Comparison of ENCODE assay signal across 8 cellular contexts in genomic region chr17:75250009-75250471, GRCh38. TPM values are rescaled to one million over a fixed set of nuclear protein-coding genes. Genes with fewer than 3 reads are reported as not detected.
DNase-seq lines count a peak whose midpoint lies in the region; ATAC-seq and TF ChIP-seq lines count a peak whose summit lies in the region.

No MANE protein-coding gene starts in this region.

- no peak overlapping the region for H2BK20ac ChIP-seq in IMR-90 (ENCODE audit: low read depth, low read length)

- H2BK120ac ChIP-seq in IMR-90 (ENCODE audit: low read depth, low read length) = no peak overlapping the region

- H2AK5ac ChIP-seq in IMR-90 (ENCODE audit: low read depth, low read length) = no peak overlapping the region

- H3K23ac ChIP-seq in IMR-90 (ENCODE audit: low read depth, low read length) = no peak overlapping the region

- no peak overlapping the region for H3K56ac ChIP-seq in IMR-90 (ENCODE audit: extremely low read depth, insufficient read depth, low read length)

- no peak overlapping the region for H3K4ac ChIP-seq in IMR-90 (ENCODE audit: low read depth, low read length)

- ATAC-seq in GM21367 (IDR thresholded peaks at IDR 0.05; ENCODE audit: unreplicated experiment) (peak; percentile 54), IMR-90 (ENCODE audit: low read depth) (peak; percentile 46)

- H3K4me1 ChIP-seq in IMR-90 (ENCODE audit: control insufficient read depth, insufficient read depth, low read length) = peaks cover 3% of the 10 kb centered on the region; the same call in 1 of the 2 replicates
- H3K4me1 ChIP-seq in prostate gland (replicated peaks) = no peaks in the 10 kb centered on the region

- POLR2A ChIA-PET in IMR-90 (lab: Charles Lee; ENCODE audit: unreplicated experiment) = no interaction called here

- no peak overlapping the region for H3K18ac ChIP-seq in IMR-90 (ENCODE audit: low read depth, low read length)

- H4K8ac ChIP-seq in IMR-90 (ENCODE audit: low read depth in 2 of 2, low read length in 2 of 2) = no peak overlapping the region

- no TSS peak for BruUV-seq in IMR-90 (replicated peaks; lab: Mats Ljungman, UMichigan)

- dilution Hi-C loops in IMR-90 (cut with HindIII; ENCODE audit: low sequenced_read_pairs, unreplicated experiment) = no loop called here

- H2BK5ac ChIP-seq in IMR-90 (ENCODE audit: low read depth, low read length, poor library complexity, severe bottlenecking) = no peak overlapping the region

- H3K4me3 Mint-ChIP-seq in CD14-positive monocyte = peak overlapping the region; percentile 59 to 75
- no peak overlapping the region for H3K4me3 Mint-ChIP-seq in glutamatergic neuron (ENCODE audit: unreplicated experiment)

- H3K36me3 Mint-ChIP-seq in CD14-positive monocyte (peaks cover 32 to 41% of the 10 kb centered on the region in 2 donors), glutamatergic neuron (ENCODE audit: unreplicated experiment) (no peaks in the 10 kb centered on the region)

- H4K5ac ChIP-seq in IMR-90 (ENCODE audit: low read depth, low read length) = no peak overlapping the region

- no peak overlapping the region for H2BK15ac ChIP-seq in IMR-90 (ENCODE audit: low read depth, low read length)

- 0 out of 2 replicates have a peak, but pooled peaks cover 6% of the 10 kb centered on the region for H3K9me1 ChIP-seq in IMR-90 (ENCODE audit: insufficient read depth, low read length)

- no peak overlapping the region for H2AFZ ChIP-seq in IMR-90 (replicated peaks; ENCODE audit: low read length, poor library complexity)

- no CpG with 5 or more reads among the region's 11 CpGs for WGBS in IMR-90 (ENCODE audit: extremely low coverage in 2 of 2, insufficient read length in 1 of 2), 2 experiments
- 64% methylated on average over 11 of the region's 11 CpGs for WGBS in prostate gland

- no peak overlapping the region for H2AK9ac ChIP-seq in IMR-90 (replicated peaks; ENCODE audit: low read depth, low read length, poor library complexity)

- H3K9me3 Mint-ChIP-seq in CD14-positive monocyte (no peaks in the 10 kb centered on the region), glutamatergic neuron (ENCODE audit: unreplicated experiment) (peaks cover 6% of the 10 kb centered on the region)

- peaks cover 14% of the 10 kb centered on the region for H3K36me3 ChIP-seq in IMR-90 (ENCODE audit: control insufficient read depth, insufficient read depth, low read length)
- H3K36me3 ChIP-seq in prostate gland = peaks cover 0 to 6% of the 10 kb centered on the region in 2 donors

- H3K9ac ChIP-seq in IMR-90 (ENCODE audit: low read depth, low read length) = no peak overlapping the region

- no peaks in the 10 kb centered on the region for H3K27me3 Mint-ChIP-seq in CD14-positive monocyte (ENCODE audit: low read depth in 3 of 3)
- peaks cover 4% of the 10 kb centered on the region for H3K27me3 Mint-ChIP-seq in glutamatergic neuron (ENCODE audit: unreplicated experiment)

- no peak for TF ChIP-seq RAD21 in IMR-90 (IDR thresholded peaks at IDR 0.05; ENCODE audit: low read length)

- no peak overlapping the region for H4K91ac ChIP-seq in IMR-90 (ENCODE audit: insufficient read depth, low read depth, low read length)

- CTCF ChIA-PET in IMR-90 (lab: Yijun Ruan, JAX) = interaction anchor here (1.4 to 2.1 kb wide), 2 partner anchors 9 to 21 kb away, joined by 4 to 7 read pairs; partner anchors contain the start of gene MIF4GD

- peaks cover 34% of the 10 kb centered on the region for H4K20me1 ChIP-seq in IMR-90 (ENCODE audit: insufficient read depth, low read length)

- intact Hi-C loops in CD14-positive monocyte (cut with micrococcal nuclease) (no loop called here), IMR-90 (cut with micrococcal nuclease) (no loop called here), prostate gland (cut with DNase I) (no loop called here)

- no peak overlapping the region for H3K27ac ChIP-seq in IMR-90 (ENCODE audit: insufficient read depth, low read length)
- H3K27ac ChIP-seq in prostate gland = no peak overlapping the region

- TF ChIP-seq POLR2A in IMR-90 (IDR thresholded peaks at IDR 0.05; ENCODE audit: low read depth, low read length) (no peak), prostate gland (IDR thresholded peaks at IDR 0.05) (no peak)

- DNase-seq in CD14-positive monocyte (ENCODE audit: low spot score) (no peak), IMR-90 (peak; percentile 18), glutamatergic neuron (no peak), prostate gland (ENCODE audit: low spot score) (no peak), medulla oblongata (ENCODE audit: extremely low spot score) (no peak)
- peak; percentile 88 for DNase-seq in activated T-cell treated with anti-CD3 and anti-CD28 coated beads, Interleukin-2, amount 50 U/mL, for 48 hours
- DNase-seq in stimulated activated CD4-positive, alpha-beta T cell treated with anti-CD3 and anti-CD28 coated beads, Interleukin-4, amount 100 ng/mL, for 48 hours (ENCODE audit: low read depth in 2 of 2) = peak; percentile 62 to 79

- H3K4me2 ChIP-seq in IMR-90 (ENCODE audit: low read depth, low read length) = no peak overlapping the region

- no peaks in the 10 kb centered on the region for H3K9me3 ChIP-seq in IMR-90 (ENCODE audit: control insufficient read depth, insufficient read depth, low read length)
- no peaks in the 10 kb centered on the region for H3K9me3 ChIP-seq in prostate gland

- no peak overlapping the region for H3K14ac ChIP-seq in IMR-90 (replicated peaks; ENCODE audit: low read depth, low read length)

- H3K4me1 Mint-ChIP-seq in CD14-positive monocyte (peaks cover 67% of the 10 kb centered on the region), glutamatergic neuron (ENCODE audit: low read depth, unreplicated experiment) (peaks cover 14% of the 10 kb centered on the region)

- H3K27me3 ChIP-seq in IMR-90 (ENCODE audit: control insufficient read depth, insufficient read depth, low read length) (no peaks in the 10 kb centered on the region), prostate gland (replicated peaks; ENCODE audit: insufficient read depth) (no peaks in the 10 kb centered on the region)

- H3K79me1 ChIP-seq in IMR-90 (ENCODE audit: low read depth in 1 of 2, low read length in 2 of 2) = peaks cover 10 to 51% of the 10 kb centered on the region in 2 experiments; a peak in 3 of 4 replicates

- H3K4me3 ChIP-seq in IMR-90 (ENCODE audit: insufficient read depth, low read depth, low read length) (no peak overlapping the region), prostate gland (no peak overlapping the region)

- H3K27ac Mint-ChIP-seq in CD14-positive monocyte (peak overlapping the region; percentile 74 to 89 (median 79)), glutamatergic neuron (ENCODE audit: unreplicated experiment) (peak overlapping the region; percentile 14)

- TF ChIP-seq CTCF in CD14-positive monocyte (IDR thresholded peaks at IDR 0.05) = no peak
- TF ChIP-seq CTCF in IMR-90 (conservative IDR thresholded peaks at IDR 0.05; ENCODE audit: low read depth, low read length) = no peak
- TF ChIP-seq CTCF in glutamatergic neuron (IDR thresholded peaks at IDR 0.05; ENCODE audit: partially characterized antibody, unreplicated experiment) = no peak
- no peak for TF ChIP-seq CTCF in prostate gland (IDR thresholded peaks at IDR 0.05)

- in situ Hi-C loops in IMR-90 (cut with MboI; ENCODE audit: low sequenced_read_pairs) = no loop called here

TF ChIP-seq in IMR-90, 13 proteins besides CTCF, POLR2A, EP300 and RAD21 (continues in another document):
- no peak for TF ChIP-seq FOS (IDR thresholded peaks at IDR 0.05; ENCODE audit: low read depth, low read length)
- TF ChIP-seq ELK1 (IDR thresholded peaks at IDR 0.05; ENCODE audit: borderline replicate concordance, low read depth, low read length) = no peak

RNA-seq across cellular contexts. Expression of gene GGA3, which starts 11.4 kb away (rescaled TPM):
- polyA plus RNA-seq in CD14-positive monocyte (10 to 100 TPM in 1 of 2 donors, 1 to 10 TPM in 1; 4.3 to 15.7 TPM), IMR-90 (2012; rRNA removed) (35.2 and 37.7 TPM in 2 replicates)
- total RNA-seq in IMR-90 (2012; rRNA removed) (12.8 and 15.1 TPM in 2 replicates), glutamatergic neuron (ENCODE audit: unreplicated experiment) (65.0 TPM), prostate gland (10 to 100 TPM; 18.9 to 43.3 TPM)
- 11.8 and 16.9 TPM in 2 replicates for polyA plus RNA-seq in IMR-90 (2012; cell fraction: cytosol; rRNA removed)
- 173 and 223 TPM in 2 replicates for polyA plus RNA-seq in IMR-90 (2012; cell fraction: nucleus; rRNA removed; ENCODE audit: low replicate concordance)

RNA-seq across cellular contexts. Expression of gene MRPS7, which starts 11.6 kb away (rescaled TPM):
- polyA plus RNA-seq in CD14-positive monocyte (100 to 1,000 TPM; 101 to 122 TPM), IMR-90 (2012; rRNA removed) (60.5 and 70.3 TPM in 2 replicates)
- total RNA-seq in IMR-90 (2012; rRNA removed) (55.9 and 62.5 TPM in 2 replicates), glutamatergic neuron (ENCODE audit: unreplicated experiment) (48.8 TPM), prostate gland (10 to 100 TPM; 40.8 to 45.3 TPM)
- 35.4 and 53.8 TPM in 2 replicates for polyA plus RNA-seq in IMR-90 (2012; cell fraction: cytosol; rRNA removed)
- 22.2 and 34.6 TPM in 2 replicates for polyA plus RNA-seq in IMR-90 (2012; cell fraction: nucleus; rRNA removed; ENCODE audit: low replicate concordance)

RNA-seq across cellular contexts. Expression of gene MIF4GD, which starts 21.0 kb away (rescaled TPM):
- polyA plus RNA-seq in CD14-positive monocyte = 100 to 1,000 TPM in 1 of 2 donors, 10 to 100 TPM in 1; 80.6 to 103 TPM
- total RNA-seq in IMR-90 (2012; rRNA removed) = 3.3 and 4.1 TPM in 2 replicates
- polyA plus RNA-seq in IMR-90 (2012; rRNA removed) = 6.9 and 7.7 TPM in 2 replicates
- 7.9 and 11.1 TPM in 2 replicates for polyA plus RNA-seq in IMR-90 (2012; cell fraction: cytosol; rRNA removed)
- polyA plus RNA-seq in IMR-90 (2012; cell fraction: nucleus; rRNA removed; ENCODE audit: low replicate concordance) = 5.9 and 6.9 TPM in 2 replicates
- 12.8 TPM for total RNA-seq in glutamatergic neuron (ENCODE audit: unreplicated experiment)
- 10 to 100 TPM; 14.1 to 31.4 TPM for total RNA-seq in prostate gland

RNA-seq across cellular contexts. Expression of gene SLC25A19, which starts 39.2 kb away (rescaled TPM):
- polyA plus RNA-seq in CD14-positive monocyte = 10 to 100 TPM; 14.4 to 18.8 TPM
- total RNA-seq in IMR-90 (2012; rRNA removed) = 8.3 and 9.1 TPM in 2 replicates
- 9.2 and 10.1 TPM in 2 replicates for polyA plus RNA-seq in IMR-90 (2012; rRNA removed)
- polyA plus RNA-seq in IMR-90 (2012; cell fraction: cytosol; rRNA removed) = 6.8 and 8.2 TPM in 2 replicates
- polyA plus RNA-seq in IMR-90 (2012; cell fraction: nucleus; rRNA removed; ENCODE audit: low replicate concordance) = 7.1 and 9.9 TPM in 2 replicates
- total RNA-seq in glutamatergic neuron (ENCODE audit: unreplicated experiment) = 9.3 TPM
- 10 to 100 TPM in 1 of 2 donors, 1 to 10 TPM in 1; 5.2 to 15.2 TPM for total RNA-seq in prostate gland

RNA-seq across cellular contexts. Expression of gene NUP85, which starts 44.6 kb away (rescaled TPM):
- polyA plus RNA-seq in CD14-positive monocyte (10 to 100 TPM; 36.3 to 38.7 TPM), IMR-90 (2012; rRNA removed) (54.4 and 59.3 TPM in 2 replicates)
- total RNA-seq in IMR-90 (2012; rRNA removed) (26.7 and 29.4 TPM in 2 replicates), glutamatergic neuron (ENCODE audit: unreplicated experiment) (58.9 TPM), prostate gland (10 to 100 TPM; 41.0 to 46.7 TPM)
- 43.9 and 54.4 TPM in 2 replicates for polyA plus RNA-seq in IMR-90 (2012; cell fraction: cytosol; rRNA removed)
- polyA plus RNA-seq in IMR-90 (2012; cell fraction: nucleus; rRNA removed; ENCODE audit: low replicate concordance) = 198 and 233 TPM in 2 replicates

Comparison
In these comparisons a context has a peak if more than half of its experiments do, and no peak if none do; other contexts are left out.
1. DNase-seq: peak in IMR-90 (single experiment), activated T-cell treated with anti-CD3 and anti-CD28 coated beads, Interleukin-2, amount 50 U/mL, for 48 hours (2 of 2) and stimulated activated CD4-positive, alpha-beta T cell treated with anti-CD3 and anti-CD28 coated beads, Interleukin-4, amount 100 ng/mL, for 48 hours (2 of 2); none in CD14-positive monocyte (single experiment), glutamatergic neuron (single experiment), prostate gland (single experiment) and medulla oblongata (single experiment).